In genomic region chr18:48934708-48935432, GRCh38 we compare ENCODE assay signal across 8 cellular contexts. TPM values are rescaled to one million over a fixed set of nuclear protein-coding genes. Genes with fewer than 3 reads are reported as not detected.
A peak's percentile ranks its signal among the peaks of the same experiment; 100 is the strongest.
DNase-seq lines count a peak whose midpoint lies in the region; ATAC-seq lines count a peak whose summit lies in the region.

No MANE protein-coding gene starts in this region.

- peak overlapping the region; percentile 98 for H3K4ac ChIP-seq in trophoblast cell (ENCODE audit: low read depth, low read length)

- no peaks in the 10 kb centered on the region for H3K9me3 ChIP-seq in trophoblast cell (ENCODE audit: insufficient read depth, low read depth, low read length)

- peak overlapping the region; percentile 6 for H2BK5ac ChIP-seq in trophoblast cell (ENCODE audit: low read depth, low read length, poor library complexity)

- no peak overlapping the region for H2BK120ac ChIP-seq in trophoblast cell (ENCODE audit: insufficient read depth, low read length, poor library complexity)

- H2BK12ac ChIP-seq in trophoblast cell (ENCODE audit: low read length) = peak overlapping the region; percentile 13

- ATAC-seq in GM18517 (IDR thresholded peaks at IDR 0.05; ENCODE audit: unreplicated experiment) = peak; percentile 59
- ATAC-seq in HG02678 (IDR thresholded peaks at IDR 0.05; ENCODE audit: unreplicated experiment) = peak; percentile 54
- no peak for ATAC-seq in HG03457 (IDR thresholded peaks at IDR 0.05; ENCODE audit: unreplicated experiment)

- H4K12ac ChIP-seq in trophoblast cell (ENCODE audit: low read depth, low read length) = no peak overlapping the region

- H3K9ac ChIP-seq in trophoblast cell (ENCODE audit: low read length) = no peak overlapping the region

- H3K23ac ChIP-seq in trophoblast cell (ENCODE audit: low read length) = no peak overlapping the region

- no peak overlapping the region for H3K4me3 ChIP-seq in trophoblast cell (ENCODE audit: low read depth, low read length)

- H4K8ac ChIP-seq in trophoblast cell (ENCODE audit: low read depth, low read length) = peak overlapping the region; percentile 14

- no peaks in the 10 kb centered on the region for H3K27me3 ChIP-seq in trophoblast cell (ENCODE audit: insufficient read depth, low read length)

- H3K79me1 ChIP-seq in trophoblast cell (ENCODE audit: low read length) = peaks cover 20% of the 10 kb centered on the region

- no peak overlapping the region for H2AFZ ChIP-seq in trophoblast cell (ENCODE audit: insufficient read depth, low read length, poor library complexity)

- peaks cover 63% of the 10 kb centered on the region for H3K79me2 ChIP-seq in trophoblast cell (ENCODE audit: control insufficient read depth, insufficient read depth, low read length, poor library complexity)

- peak overlapping the region; percentile 79 for H3K18ac ChIP-seq in trophoblast cell (ENCODE audit: low read length)

- H4K91ac ChIP-seq in trophoblast cell (ENCODE audit: low read depth, low read length) = no peak overlapping the region

- no peak overlapping the region for H3K4me2 ChIP-seq in trophoblast cell (ENCODE audit: low read length)

- no peak overlapping the region for H2AK5ac ChIP-seq in trophoblast cell (ENCODE audit: low read length)

- peaks cover 55 to 70% of the 10 kb centered on the region in 2 experiments for H3K36me3 ChIP-seq in trophoblast cell (ENCODE audit: control insufficient read depth in 1 of 2, insufficient read depth in 2 of 2, low read length in 2 of 2)

- H3K4me1 ChIP-seq in trophoblast cell (ENCODE audit: control insufficient read depth in 1 of 2, insufficient read depth in 2 of 2, low read length in 2 of 2) = peaks cover 76 to 77% of the 10 kb centered on the region in 2 experiments

- no peak overlapping the region for H3K14ac ChIP-seq in trophoblast cell (ENCODE audit: low read length)

- DNase-seq in RPMI7951 (ENCODE audit: low read depth) (peak; percentile 69), epithelial cell of prostate (ENCODE audit: low read depth, low spot score) (no peak), trophoblast cell (no peak), HK-2 (ENCODE audit: unreplicated experiment) (no peak), NCI-H1436 treated with DMSO at 0.1 percent for 48 hours (lab: John Stamatoyannopoulos, UW) (no peak)

- peak overlapping the region; percentile 99 for H3K27ac ChIP-seq in epithelial cell of prostate
- H3K27ac ChIP-seq in trophoblast cell (ENCODE audit: low read depth, low read length) = peak overlapping the region; percentile 44

- WGBS in trophoblast cell (ENCODE audit: extremely low coverage, insufficient coverage, insufficient read length) = no CpG with 5 or more reads among the region's 14 CpGs

RNA-seq across cellular contexts. Expression of gene SMAD7, which starts 15.9 kb away (rescaled TPM):
- 8.8 and 9.0 TPM in 2 replicates for total RNA-seq in RPMI7951 (2014; rRNA removed; shearing (Covaris generic))
- 108 and 116 TPM in 2 replicates for polyA plus RNA-seq in trophoblast cell (2013)
